ENCODE assay signal across 1 cellular context in the genomic region with DNA sequence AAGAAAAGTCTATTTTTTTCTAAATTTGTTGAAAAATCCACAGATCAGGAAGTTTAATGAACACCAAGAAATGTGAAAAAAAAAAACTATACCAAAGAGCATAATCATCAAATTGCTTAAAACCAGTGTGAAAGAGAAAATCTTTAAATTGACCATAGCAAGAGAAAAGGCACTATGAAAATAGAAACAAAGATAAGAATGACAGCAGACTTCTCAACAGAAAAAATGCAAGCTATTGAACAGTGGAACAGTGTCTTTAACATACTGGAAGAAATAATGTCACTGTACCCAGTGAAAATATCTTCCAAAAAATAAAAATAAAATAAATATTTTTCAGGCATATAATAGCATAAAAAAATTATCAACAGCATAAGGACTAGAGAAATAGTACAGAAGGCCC.
TF ChIP-seq lines count a peak whose summit lies in the region.

No MANE protein-coding gene starts in this region.

TF ChIP-seq in HEK293, 187 proteins besides CTCF, POLR2A, EP300 and RAD21 (continued from another document):
- TF ChIP-seq ZBTB6 (tag by site-specific recombination; IDR thresholded peaks at IDR 0.05) (no peak), ZNF121 (tag by site-specific recombination; IDR thresholded peaks at IDR 0.05) (no peak)
